ENCODE assay signal across 14 cellular contexts in genomic region chr11:57219021-57219627, GRCh38. TPM values are rescaled to one million over a fixed set of nuclear protein-coding genes. Genes with fewer than 3 reads are reported as not detected.
DNase-seq lines count a peak whose midpoint lies in the region; ATAC-seq and TF ChIP-seq lines count a peak whose summit lies in the region.
"Had no signal": no experiment of that assay in that cellular context is flagged by ENCODE, and none has a peak within 500 bp of the region (broad histone marks: within the 10 kb centered on the region; RNA-seq: fewer than 3 reads in every experiment).

No MANE protein-coding gene starts in this region.

- TF ChIP-seq CTCF in fibroblast of pulmonary artery (IDR thresholded peaks at IDR 0.05; ENCODE audit: low read length, missing control alignments) (no peak), omental fat pad (IDR thresholded peaks at IDR 0.05) (no peak), GM10266 (IDR thresholded peaks at IDR 0.05; ENCODE audit: control insufficient read depth, insufficient read depth, low read depth, missing control alignments) (no peak)

- DNase-seq in GF-D8 (lab: John Stamatoyannopoulos, UW) (peak; percentile 13), NOMO-1 treated with DMSO at 0.1 percent for 48 hours (lab: John Stamatoyannopoulos, UW; ENCODE audit: unreplicated experiment) (peak; percentile 74), fibroblast of pulmonary artery (ENCODE audit: low read depth) (peak; percentile 65), omental fat pad (ENCODE audit: low spot score) (no peak), GM10266 (ENCODE audit: extremely low spot score) (no peak), DMS53 treated with DMSO at 0.1 percent for 48 hours (lab: John Stamatoyannopoulos, UW; ENCODE audit: unreplicated experiment) (no peak)
- DNase-seq: activated naive CD8-positive, alpha-beta T cell treated with anti-CD3 and anti-CD28 coated beads, Interleukin-2, amount 10 ng/mL, durations not matched to agents 7 days and 5 days; NCI-H1105 treated with DMSO at 0.1 percent for 48 hours; NCI-H446 treated with DMSO at 0.1 percent for 48 hours; RPMI8226 had no signal

- ATAC-seq in omental fat pad (ENCODE audit: low FRiP score) (peak; percentile 35), HG02642 (IDR thresholded peaks at IDR 0.05; ENCODE audit: poor library complexity, unreplicated experiment) (no peak), HG02840 (IDR thresholded peaks at IDR 0.05; ENCODE audit: low FRiP score, unreplicated experiment) (no peak)

- no peak overlapping the region for H3K4me3 ChIP-seq in fibroblast of pulmonary artery (replicated peaks; ENCODE audit: low read depth, low read length)
- H3K4me3 ChIP-seq: thoracic aorta had no signal

RNA-seq across cellular contexts. Expression of gene APLNR, which starts 17.9 kb away (rescaled TPM):
- total RNA-seq in omental fat pad, result 10 to 100 TPM in 1 of 4 donors, 1 to 10 TPM in 3; 1.3 to 11.2 (median 1.7) TPM
- total RNA-seq: activated naive CD8-positive, alpha-beta T cell treated with anti-CD3 and anti-CD28 coated beads, Interleukin-2, amount 10 ng/mL, durations not matched to agents 7 days and 5 days; HT1080 had no signal

RNA-seq across cellular contexts. Expression of gene LRRC55, which starts 37.4 kb away (rescaled TPM):
- total RNA-seq in omental fat pad, result not detected
- total RNA-seq: activated naive CD8-positive, alpha-beta T cell treated with anti-CD3 and anti-CD28 coated beads, Interleukin-2, amount 10 ng/mL, durations not matched to agents 7 days and 5 days; HT1080; thoracic aorta had no signal

Comparison
In these comparisons a context has a peak if more than half of its experiments do, and no peak if none do; other contexts are left out.
1. DNase-seq: peak in GF-D8 (single experiment), NOMO-1 treated with DMSO at 0.1 percent for 48 hours (single experiment) and fibroblast of pulmonary artery (single experiment); none in omental fat pad (single experiment), GM10266 (single experiment) and DMS53 treated with DMSO at 0.1 percent for 48 hours (single experiment).